Comparison of ENCODE assay signal across 8 cellular contexts in genomic region chr17:45235071-45236001, GRCh38. TPM values are rescaled to one million over a fixed set of nuclear protein-coding genes. Genes with fewer than 3 reads are reported as not detected.
A peak's percentile ranks its signal among the peaks of the same experiment; 100 is the strongest.
DNase-seq lines count a peak whose midpoint lies in the region; ATAC-seq lines count a peak whose summit lies in the region.

No MANE protein-coding gene starts in this region.

- H3K27me3 Mint-ChIP-seq in activated naive CD4-positive, alpha-beta T cell treated with anti-CD3 and anti-CD28 coated beads, Interleukin-2, amount 10 ng/mL, durations not matched to agents 7 days and 5 days: no peaks in the 10 kb centered on the region

- no peak overlapping the region for H3K9ac ChIP-seq in SK-N-MC (ENCODE audit: insufficient read length)

- H3K9me3 Mint-ChIP-seq in activated naive CD4-positive, alpha-beta T cell treated with anti-CD3 and anti-CD28 coated beads, Interleukin-2, amount 10 ng/mL, durations not matched to agents 7 days and 5 days: no peaks in the 10 kb centered on the region

- no peak overlapping the region for H3K27ac ChIP-seq in SK-N-MC

- DNase-seq in DMS153 (lab: John Stamatoyannopoulos, UW): peak; percentile 36
- peak; percentile 55 for DNase-seq in KG1 (lab: John Stamatoyannopoulos, UW)
- peak; percentile 68 for DNase-seq in SK-N-MC (ENCODE audit: low read depth, low spot score)
- peak; percentile 86 for DNase-seq in activated naive CD4-positive, alpha-beta T cell treated with anti-CD3 and anti-CD28 coated beads, Interleukin-2, amount 10 ng/mL, durations not matched to agents 7 days and 5 days
- DNase-seq in head of caudate nucleus: peak in 41 of 42 donors; percentile 48 to 91 (median 73)
- peak; percentile 94 for DNase-seq in posterior vena cava (ENCODE audit: low spot score)

- intact Hi-C loops in head of caudate nucleus (cut with DNase I): no loop called here
- intact Hi-C loops in posterior vena cava (cut with DNase I): no loop called here

- H3K27ac Mint-ChIP-seq in activated naive CD4-positive, alpha-beta T cell treated with anti-CD3 and anti-CD28 coated beads, Interleukin-2, amount 10 ng/mL, durations not matched to agents 7 days and 5 days: peak overlapping the region; percentile 84

- H3K4me3 Mint-ChIP-seq in activated naive CD4-positive, alpha-beta T cell treated with anti-CD3 and anti-CD28 coated beads, Interleukin-2, amount 10 ng/mL, durations not matched to agents 7 days and 5 days: no peak overlapping the region

- H3K9me3 ChIP-seq in SK-N-MC (ENCODE audit: low read depth, low read length): no peaks in the 10 kb centered on the region

- H3K4me3 ChIP-seq in SK-N-MC: no peak overlapping the region

- H3K36me3 ChIP-seq in SK-N-MC (ENCODE audit: insufficient read depth, low read length): no peaks in the 10 kb centered on the region

- ATAC-seq in HG03196 (IDR thresholded peaks at IDR 0.05; ENCODE audit: unreplicated experiment) (no peak), HG02588 (IDR thresholded peaks at IDR 0.05; ENCODE audit: unreplicated experiment) (no peak)

- H3K36me3 Mint-ChIP-seq in activated naive CD4-positive, alpha-beta T cell treated with anti-CD3 and anti-CD28 coated beads, Interleukin-2, amount 10 ng/mL, durations not matched to agents 7 days and 5 days: peaks cover 64% of the 10 kb centered on the region

- peaks cover 55% of the 10 kb centered on the region for H3K4me1 Mint-ChIP-seq in activated naive CD4-positive, alpha-beta T cell treated with anti-CD3 and anti-CD28 coated beads, Interleukin-2, amount 10 ng/mL, durations not matched to agents 7 days and 5 days

- CTCF ChIA-PET in activated naive CD4-positive, alpha-beta T cell treated with anti-CD3 and anti-CD28 coated beads, Interleukin-2, amount 10 ng/mL, durations not matched to agents 7 days and 5 days (lab: Charles Lee): interaction anchor here (0.8 to 10.3 kb wide), 15 partner anchors 9 to 191 kb away, joined by 3 to 276 read pairs (median 6); partner anchors contain the start of genes ACBD4 and FMNL1

RNA-seq across cellular contexts. Expression of gene FMNL1, which starts 13.7 kb away (rescaled TPM):
- total RNA-seq in posterior vena cava: 10 to 100 TPM; 19.5 to 28.2 TPM

RNA-seq across cellular contexts. Expression of gene SPATA32, which starts 26.6 kb away (rescaled TPM):
- total RNA-seq in posterior vena cava: not detected

Comparison
In these comparisons a context has a peak if more than half of its experiments do, and no peak if none do; other contexts are left out.
1. DNase-seq: peak in every context shown above with its lines; median percentile 94 in posterior vena cava; 86 in activated naive CD4-positive, alpha-beta T cell treated with anti-CD3 and anti-CD28 coated beads, Interleukin-2, amount 10 ng/mL, durations not matched to agents 7 days and 5 days; 73 in head of caudate nucleus; 68 in SK-N-MC; 55 in KG1; 36 in DMS153.